ENCODE assay signal across 18 cellular contexts in genomic region chr3:54171509-54171908, GRCh38. TPM values are rescaled to one million over a fixed set of nuclear protein-coding genes. Genes with fewer than 3 reads are reported as not detected.
DNase-seq lines count a peak whose midpoint lies in the region; ATAC-seq and TF ChIP-seq lines count a peak whose summit lies in the region.
"Had no signal": no experiment of that assay in that cellular context is flagged by ENCODE, and none has a peak within 500 bp of the region (broad histone marks: within the 10 kb centered on the region; RNA-seq: fewer than 3 reads in every experiment).

No MANE protein-coding gene starts in this region.

- no peaks in the 10 kb centered on the region for H3K4me1 Mint-ChIP-seq in activated T-cell treated with anti-CD3 and anti-CD28 coated beads, Interleukin-2, amount 50 U/mL, for 4 hours (ENCODE audit: low read depth)
- H3K4me1 Mint-ChIP-seq: CD14-positive monocyte; CD4-positive, alpha-beta memory T cell; IgD-negative memory B cell had no signal

- H3K4me3 Mint-ChIP-seq in activated T-cell treated with anti-CD3 and anti-CD28 coated beads, Interleukin-2, amount 50 U/mL, for 4 hours: no peak overlapping the region
- H3K4me3 Mint-ChIP-seq: CD14-positive monocyte; CD4-positive, alpha-beta memory T cell; H9; IgD-negative memory B cell had no signal

- H3K4me3 ChIP-seq in epithelial cell of proximal tubule (ENCODE audit: low read depth, low read length): no peak overlapping the region
- H3K4me3 ChIP-seq: A549, BLaER1, GM12878 had no signal

- H3K27me3 Mint-ChIP-seq in activated T-cell treated with anti-CD3 and anti-CD28 coated beads, Interleukin-2, amount 50 U/mL, for 4 hours (ENCODE audit: low read depth): no peaks in the 10 kb centered on the region
- H3K27me3 Mint-ChIP-seq: IgD-negative memory B cell had no signal

- H3K9me3 Mint-ChIP-seq in activated T-cell treated with anti-CD3 and anti-CD28 coated beads, Interleukin-2, amount 50 U/mL, for 4 hours: no peaks in the 10 kb centered on the region
- H3K9me3 Mint-ChIP-seq: H9 had no signal

- ATAC-seq in HG03135 (IDR thresholded peaks at IDR 0.05; ENCODE audit: unreplicated experiment): no peak
- ATAC-seq in GM21528 (IDR thresholded peaks at IDR 0.05; ENCODE audit: low FRiP score, unreplicated experiment): no peak
- no peak for ATAC-seq in activated T-cell treated with anti-CD3 and anti-CD28 coated beads, Interleukin-2, amount 50 U/mL, for 4 hours
- ATAC-seq: A549, GM12878, HepG2 had no signal

- H3K36me3 Mint-ChIP-seq in activated T-cell treated with anti-CD3 and anti-CD28 coated beads, Interleukin-2, amount 50 U/mL, for 4 hours (ENCODE audit: insufficient read depth): no peaks in the 10 kb centered on the region
- H3K36me3 Mint-ChIP-seq: CD14-positive monocyte; CD4-positive, alpha-beta memory T cell; IgD-negative memory B cell had no signal

- no peak for TF ChIP-seq CTCF in epithelial cell of proximal tubule (conservative IDR thresholded peaks at IDR 0.05; ENCODE audit: low read depth, low read length)

- DNase-seq in Daoy (ENCODE audit: low read depth) (peak; percentile 21), epithelial cell of proximal tubule (ENCODE audit: low read depth) (peak; percentile 22), renal cortical epithelial cell (ENCODE audit: low read depth) (peak; percentile 61)
- DNase-seq in activated T-cell treated with anti-CD3 and anti-CD28 coated beads, Interleukin-2, amount 50 U/mL, for 4 hours: no peak
- DNase-seq: Calu3; CD4-positive, alpha-beta memory T cell; DMS79 treated with DMSO at 0.1 percent for 48 hours; EL; H9 had no signal

RNA-seq across cellular contexts. Expression of gene CACNA2D3, which starts 49.2 kb away (rescaled TPM):
- 1.3 and 2.0 TPM in 2 replicates for total RNA-seq in Daoy (2014; rRNA removed; shearing (Covaris generic))
- total RNA-seq in epithelial cell of proximal tubule (0.14 and 1.3 TPM in 2 replicates), renal cortical epithelial cell (1.4 and 3.2 TPM in 2 replicates)
- total RNA-seq in activated T-cell treated with anti-CD3 and anti-CD28 coated beads, Interleukin-2, amount 50 U/mL, for 4 hours: not detected
- total RNA-seq: Calu3; CD4-positive, alpha-beta memory T cell; G401; GM12878; HepG2 had no signal
